Comparison of ENCODE assay signal across 1 cellular context in genomic region chr20:21394120-21394519, GRCh38.
TF ChIP-seq lines count a peak whose summit lies in the region.

No MANE protein-coding gene starts in this region.

TF ChIP-seq in HEK293, 187 proteins besides CTCF, POLR2A, EP300 and RAD21 (continued from another document):
- TF ChIP-seq PRDM6 (tag by site-specific recombination; IDR thresholded peaks at IDR 0.05) (peak; percentile 71), BCL11A (tag by site-specific recombination; IDR thresholded peaks at IDR 0.05; ENCODE audit: low read depth) (no peak), ZNF747 (tag by site-specific recombination; IDR thresholded peaks at IDR 0.05) (no peak)
TF ChIP-seq in HEK293: peak in this region for 1.
